Comparison of ENCODE assay signal across 18 cellular contexts in genomic region chr2:127057371-127058245, GRCh38.
"Had no signal": no experiment of that assay in that cellular context is flagged by ENCODE, and none has a peak within 500 bp of the region (broad histone marks: within the 10 kb centered on the region; RNA-seq: fewer than 3 reads in every experiment).

No MANE protein-coding gene starts in this region.

- H3K4me1 ChIP-seq: pancreas, sigmoid colon, thyroid gland had no signal

- H3K4me3 Mint-ChIP-seq: activated B cell treated with CpG ODN at 0.5 μM for 24 hours; activated CD8-positive, alpha-beta T cell treated with anti-CD3 and anti-CD28 coated beads for 36 hours; activated naive CD4-positive, alpha-beta T cell treated with anti-CD3 and anti-CD28 coated beads, Interleukin-2, amount 50 U/mL, for 24 hours; activated T-cell treated with anti-CD3 and anti-CD28 coated beads, Interleukin-2, amount 50 U/mL, for 24 hours; mesothelial cell of epicardium; natural killer cell treated with Interleukin-12 subunit alpha and Interleukin-12 subunit beta and Interleukin-15 and Interleukin-18, amount 100 ng/mL, for 72 hours; stimulated activated memory B cell treated with anti-CD40 and anti-IgM and Interleukin-4, amounts not matched to agents 10 μg/mL and 1 μg/mL and 100 μg/mL, for 72 hours had no signal

- H3K4me1 Mint-ChIP-seq: activated B cell treated with CpG ODN at 0.5 μM for 24 hours had no signal

- H3K36me3 ChIP-seq: pancreas, thyroid gland had no signal

- H3K4me3 ChIP-seq: esophagus squamous epithelium, pancreas, sigmoid colon, SK-N-MC, thyroid gland had no signal

- ATAC-seq: activated CD8-positive, alpha-beta T cell treated with anti-CD3 and anti-CD28 coated beads for 36 hours; left lobe of liver; natural killer cell treated with Interleukin-12 subunit alpha and Interleukin-12 subunit beta and Interleukin-15 and Interleukin-18, amount 100 ng/mL, for 72 hours; pancreas; stimulated activated memory B cell treated with anti-CD40 and anti-IgM and Interleukin-4, amounts not matched to agents 10 μg/mL and 1 μg/mL and 100 μg/mL, for 72 hours had no signal

- H3K27ac ChIP-seq: esophagus squamous epithelium, pancreas, sigmoid colon, SK-N-MC, thyroid gland had no signal

- H3K36me3 Mint-ChIP-seq: natural killer cell treated with Interleukin-12 subunit alpha and Interleukin-12 subunit beta and Interleukin-15 and Interleukin-18, amount 100 ng/mL, for 72 hours had no signal

- H3K9me3 ChIP-seq: esophagus squamous epithelium, pancreas, sigmoid colon, thyroid gland had no signal

- DNase-seq: activated B cell treated with CpG ODN at 0.5 μM for 24 hours; activated CD4-positive, alpha-beta T cell treated with anti-CD3 and anti-CD28 coated beads for 48 hours; activated CD8-positive, alpha-beta T cell treated with anti-CD3 and anti-CD28 coated beads for 36 hours; activated effector memory CD4-positive, alpha-beta T cell treated with Interleukin-2 at 50 U/mL for 16 hours; activated T-cell treated with anti-CD3 and anti-CD28 coated beads, Interleukin-2, amount 50 U/mL, for 24 hours; effector CD8-positive, alpha-beta T cell; esophagus squamous epithelium; hippocampal formation; sigmoid colon; stimulated activated CD4-positive, alpha-beta T cell treated with anti-CD3 and anti-CD28 coated beads, Interleukin-4, amount 100 ng/mL, for 4 hours; thyroid gland had no signal

- H3K9me3 Mint-ChIP-seq: activated B cell treated with CpG ODN at 0.5 μM for 24 hours; activated CD8-positive, alpha-beta T cell treated with anti-CD3 and anti-CD28 coated beads for 36 hours; activated naive CD4-positive, alpha-beta T cell treated with anti-CD3 and anti-CD28 coated beads, Interleukin-2, amount 50 U/mL, for 24 hours; activated T-cell treated with anti-CD3 and anti-CD28 coated beads, Interleukin-2, amount 50 U/mL, for 24 hours; mesothelial cell of epicardium; natural killer cell treated with Interleukin-12 subunit alpha and Interleukin-12 subunit beta and Interleukin-15 and Interleukin-18, amount 100 ng/mL, for 72 hours; stimulated activated memory B cell treated with anti-CD40 and anti-IgM and Interleukin-4, amounts not matched to agents 10 μg/mL and 1 μg/mL and 100 μg/mL, for 72 hours had no signal

- H3K27ac Mint-ChIP-seq: activated B cell treated with CpG ODN at 0.5 μM for 24 hours; activated CD8-positive, alpha-beta T cell treated with anti-CD3 and anti-CD28 coated beads for 36 hours; activated naive CD4-positive, alpha-beta T cell treated with anti-CD3 and anti-CD28 coated beads, Interleukin-2, amount 50 U/mL, for 24 hours; activated T-cell treated with anti-CD3 and anti-CD28 coated beads, Interleukin-2, amount 50 U/mL, for 24 hours; mesothelial cell of epicardium; natural killer cell treated with Interleukin-12 subunit alpha and Interleukin-12 subunit beta and Interleukin-15 and Interleukin-18, amount 100 ng/mL, for 72 hours; stimulated activated memory B cell treated with anti-CD40 and anti-IgM and Interleukin-4, amounts not matched to agents 10 μg/mL and 1 μg/mL and 100 μg/mL, for 72 hours had no signal

- H3K27me3 ChIP-seq: esophagus squamous epithelium, pancreas, sigmoid colon, thyroid gland had no signal

- H3K27me3 Mint-ChIP-seq: activated B cell treated with CpG ODN at 0.5 μM for 24 hours; activated CD8-positive, alpha-beta T cell treated with anti-CD3 and anti-CD28 coated beads for 36 hours; activated naive CD4-positive, alpha-beta T cell treated with anti-CD3 and anti-CD28 coated beads, Interleukin-2, amount 50 U/mL, for 24 hours; activated T-cell treated with anti-CD3 and anti-CD28 coated beads, Interleukin-2, amount 50 U/mL, for 24 hours; natural killer cell treated with Interleukin-12 subunit alpha and Interleukin-12 subunit beta and Interleukin-15 and Interleukin-18, amount 100 ng/mL, for 72 hours; stimulated activated memory B cell treated with anti-CD40 and anti-IgM and Interleukin-4, amounts not matched to agents 10 μg/mL and 1 μg/mL and 100 μg/mL, for 72 hours had no signal
